In genomic region chr22:36281726-36282077, GRCh38 we compare ENCODE assay signal across 28 cellular contexts. TPM values are rescaled to one million over a fixed set of nuclear protein-coding genes. Genes with fewer than 3 reads are reported as not detected.
A peak's percentile ranks its signal among the peaks of the same experiment; 100 is the strongest.
DNase-seq lines count a peak whose midpoint lies in the region; ATAC-seq, FAIRE-seq and TF ChIP-seq lines count a peak whose summit lies in the region.
"Had no signal": no experiment of that assay in that cellular context is flagged by ENCODE, and none has a peak within 500 bp of the region (broad histone marks: within the 10 kb centered on the region; RNA-seq: fewer than 3 reads in every experiment).

No MANE protein-coding gene starts in this region.

- DNase-seq in activated naive CD8-positive, alpha-beta T cell treated with anti-CD3 and anti-CD28 coated beads, Interleukin-2, amount 50 U/mL, for 24 hours: no peak
- no peak for DNase-seq in astrocyte (ENCODE audit: low read depth)
- no peak for DNase-seq in inferior parietal cortex (ENCODE audit: extremely low spot score)
- DNase-seq in DMS53 treated with DMSO at 0.1 percent for 48 hours (lab: John Stamatoyannopoulos, UW; ENCODE audit: unreplicated experiment): no peak
- DNase-seq: activated CD4-positive, alpha-beta T cell treated with anti-CD3 and anti-CD28 coated beads for 4 hours; activated naive CD4-positive, alpha-beta T cell treated with Interleukin-2 at 50 U/mL for 16 hours; activated T-cell treated with anti-CD3 and anti-CD28 coated beads, Interleukin-2, amount 50 U/mL, for 48 hours; central memory CD4-positive, alpha-beta T cell; DMS79 treated with DMSO at 0.1 percent for 48 hours; left cardiac atrium; MG63; NCI-H1417 treated with DMSO at 0.1 percent for 48 hours; NCI-H2107; NCI-H524; pancreas; RPMI8226; SK-N-SH; T-helper 2 cell had no signal

- H3K27me3 ChIP-seq in astrocyte (ENCODE audit: insufficient read depth, low read length) (no peaks in the 10 kb centered on the region), muscle layer of colon (ENCODE audit: control insufficient read depth in 1 of 2, insufficient read depth in 2 of 2, low read length in 2 of 2) (no peaks in the 10 kb centered on the region), subcutaneous abdominal adipose tissue (ENCODE audit: control insufficient read depth in 5 of 5, insufficient read depth in 4 of 5, low read length in 5 of 5) (no peaks in the 10 kb centered on the region)
- H3K27me3 ChIP-seq: MG63, pancreas had no signal

- H3K4me2 ChIP-seq in astrocyte (ENCODE audit: low read length): no peak overlapping the region
- H3K4me2 ChIP-seq: A549, GM23338, SK-N-SH had no signal

- no peak overlapping the region for H3K27ac ChIP-seq in astrocyte (ENCODE audit: low read depth, low read length)
- H3K27ac ChIP-seq in muscle layer of colon (ENCODE audit: low read depth, low read length): peak overlapping the region; percentile 10
- H3K27ac ChIP-seq in subcutaneous abdominal adipose tissue (ENCODE audit: low read depth, low read length): peak overlapping the region; percentile 41
- H3K27ac ChIP-seq: A549, epithelial cell of prostate, pancreas had no signal

- H3K4me3 ChIP-seq in astrocyte (ENCODE audit: insufficient read depth, low read depth, low read length) (no peak overlapping the region), muscle layer of colon (ENCODE audit: low read depth in 1 of 2, low read length in 2 of 2) (no peak overlapping the region), subcutaneous abdominal adipose tissue (ENCODE audit: low read depth in 1 of 5, low read length in 5 of 5) (no peak overlapping the region)
- H3K4me3 ChIP-seq: A549, GM23338, K562, MG63, pancreas had no signal

- peaks cover 19% of the 10 kb centered on the region for H3K4me1 Mint-ChIP-seq in activated naive CD8-positive, alpha-beta T cell (ENCODE audit: low read depth)
- H3K4me1 Mint-ChIP-seq in activated naive CD8-positive, alpha-beta T cell treated with anti-CD3 and anti-CD28 coated beads, Interleukin-2, amount 50 U/mL, for 24 hours: peaks cover 21% of the 10 kb centered on the region
- H3K4me1 Mint-ChIP-seq in astrocyte (ENCODE audit: low read depth, unreplicated experiment): peaks cover 27% of the 10 kb centered on the region

- no peak overlapping the region for H2AFZ ChIP-seq in astrocyte (ENCODE audit: low read depth, low read length)
- H2AFZ ChIP-seq: GM23338 had no signal

- H3K27ac Mint-ChIP-seq in activated naive CD8-positive, alpha-beta T cell: peak overlapping the region; percentile 70
- H3K27ac Mint-ChIP-seq in activated naive CD8-positive, alpha-beta T cell treated with anti-CD3 and anti-CD28 coated beads, Interleukin-2, amount 50 U/mL, for 24 hours: no peak overlapping the region
- H3K27ac Mint-ChIP-seq in astrocyte (ENCODE audit: unreplicated experiment): peak overlapping the region; percentile 77
- H3K27ac Mint-ChIP-seq: B cell, GM23338 had no signal

- no peak overlapping the region for H3K4me3 Mint-ChIP-seq in activated naive CD8-positive, alpha-beta T cell
- no peak overlapping the region for H3K4me3 Mint-ChIP-seq in activated naive CD8-positive, alpha-beta T cell treated with anti-CD3 and anti-CD28 coated beads, Interleukin-2, amount 50 U/mL, for 24 hours
- H3K4me3 Mint-ChIP-seq in astrocyte (ENCODE audit: unreplicated experiment): no peak overlapping the region
- H3K4me3 Mint-ChIP-seq: B cell, GM23338 had no signal

- no peak for ATAC-seq in activated naive CD8-positive, alpha-beta T cell treated with anti-CD3 and anti-CD28 coated beads, Interleukin-2, amount 50 U/mL, for 24 hours
- ATAC-seq in HG02981 (IDR thresholded peaks at IDR 0.05; ENCODE audit: unreplicated experiment): no peak
- ATAC-seq: A549, GM23338, K562, left cardiac atrium, pancreas had no signal

- H3K36me3 ChIP-seq in astrocyte (ENCODE audit: insufficient read depth, low read length) (peaks cover 69% of the 10 kb centered on the region), muscle layer of colon (ENCODE audit: insufficient read depth, low read length) (peaks cover 52% of the 10 kb centered on the region), subcutaneous abdominal adipose tissue (ENCODE audit: control insufficient read depth in 5 of 5, insufficient read depth in 5 of 5, low read length in 5 of 5) (peaks cover 0 to 58% (median 57%) of the 10 kb centered on the region in 5 donors)

- H3K27me3 Mint-ChIP-seq in activated naive CD8-positive, alpha-beta T cell: no peaks in the 10 kb centered on the region
- no peaks in the 10 kb centered on the region for H3K27me3 Mint-ChIP-seq in activated naive CD8-positive, alpha-beta T cell treated with anti-CD3 and anti-CD28 coated beads, Interleukin-2, amount 50 U/mL, for 24 hours
- H3K27me3 Mint-ChIP-seq in astrocyte (ENCODE audit: low read depth, unreplicated experiment): no peaks in the 10 kb centered on the region
- H3K27me3 Mint-ChIP-seq: B cell had no signal

- peaks cover 93% of the 10 kb centered on the region for H4K20me1 ChIP-seq in astrocyte (ENCODE audit: insufficient read depth, low read length)

- H3K9me3 ChIP-seq in astrocyte (ENCODE audit: insufficient read depth, low read depth, low read length) (no peaks in the 10 kb centered on the region), muscle layer of colon (ENCODE audit: low read length) (no peaks in the 10 kb centered on the region), subcutaneous abdominal adipose tissue (ENCODE audit: control insufficient read depth in 5 of 5, low read length in 5 of 5) (no peaks in the 10 kb centered on the region)
- H3K9me3 ChIP-seq: A549, MG63, pancreas, SK-N-SH had no signal

- FAIRE-seq in astrocyte (lab: Jason Lieb, UNC): no peak
- FAIRE-seq: A549, K562, pancreas, urothelium cell line had no signal

- H3K36me3 Mint-ChIP-seq in activated naive CD8-positive, alpha-beta T cell: peaks cover 2% of the 10 kb centered on the region
- H3K36me3 Mint-ChIP-seq in activated naive CD8-positive, alpha-beta T cell treated with anti-CD3 and anti-CD28 coated beads, Interleukin-2, amount 50 U/mL, for 24 hours (ENCODE audit: low read depth): peaks cover 40% of the 10 kb centered on the region
- peaks cover 36% of the 10 kb centered on the region for H3K36me3 Mint-ChIP-seq in astrocyte (ENCODE audit: low read depth, unreplicated experiment)

- H3K9ac ChIP-seq in astrocyte (ENCODE audit: low read length) (no peak overlapping the region), muscle layer of colon (ENCODE audit: low read length) (no peak overlapping the region), subcutaneous abdominal adipose tissue (ENCODE audit: low read length in 5 of 5) (no peak overlapping the region)
- H3K9ac ChIP-seq: SK-N-SH had no signal

- H3K79me2 ChIP-seq in astrocyte (ENCODE audit: insufficient read depth, low read length): peaks cover 28% of the 10 kb centered on the region

- no peak for TF ChIP-seq CTCF in astrocyte (IDR thresholded peaks at IDR 0.05; ENCODE audit: insufficient read depth, low read depth, low read length)

- no peaks in the 10 kb centered on the region for H3K9me3 Mint-ChIP-seq in activated naive CD8-positive, alpha-beta T cell (ENCODE audit: low read depth)
- no peaks in the 10 kb centered on the region for H3K9me3 Mint-ChIP-seq in activated naive CD8-positive, alpha-beta T cell treated with anti-CD3 and anti-CD28 coated beads, Interleukin-2, amount 50 U/mL, for 24 hours
- H3K9me3 Mint-ChIP-seq in astrocyte (ENCODE audit: unreplicated experiment): no peaks in the 10 kb centered on the region
- H3K9me3 Mint-ChIP-seq: GM23338 had no signal

- H3K4me1 ChIP-seq in astrocyte (ENCODE audit: insufficient read depth, low read length) (peaks cover 11% of the 10 kb centered on the region), muscle layer of colon (ENCODE audit: insufficient read depth, low read length) (peaks cover 34% of the 10 kb centered on the region), subcutaneous abdominal adipose tissue (ENCODE audit: control insufficient read depth in 5 of 5, insufficient read depth in 5 of 5, low read length in 5 of 5) (peaks cover 4 to 38% (median 30%) of the 10 kb centered on the region in 5 donors)
- H3K4me1 ChIP-seq: pancreas had no signal

RNA-seq across cellular contexts. Expression of gene APOL1, which starts 28.8 kb away (rescaled TPM):
- 3.9 and 7.5 TPM in 2 replicates for total RNA-seq in astrocyte
- total RNA-seq: GM23338 had no signal

RNA-seq across cellular contexts. Expression of gene APOL2, which starts 42.4 kb away (rescaled TPM):
- 77.2 and 85.1 TPM in 2 replicates for total RNA-seq in astrocyte
